In the genomic region with DNA sequence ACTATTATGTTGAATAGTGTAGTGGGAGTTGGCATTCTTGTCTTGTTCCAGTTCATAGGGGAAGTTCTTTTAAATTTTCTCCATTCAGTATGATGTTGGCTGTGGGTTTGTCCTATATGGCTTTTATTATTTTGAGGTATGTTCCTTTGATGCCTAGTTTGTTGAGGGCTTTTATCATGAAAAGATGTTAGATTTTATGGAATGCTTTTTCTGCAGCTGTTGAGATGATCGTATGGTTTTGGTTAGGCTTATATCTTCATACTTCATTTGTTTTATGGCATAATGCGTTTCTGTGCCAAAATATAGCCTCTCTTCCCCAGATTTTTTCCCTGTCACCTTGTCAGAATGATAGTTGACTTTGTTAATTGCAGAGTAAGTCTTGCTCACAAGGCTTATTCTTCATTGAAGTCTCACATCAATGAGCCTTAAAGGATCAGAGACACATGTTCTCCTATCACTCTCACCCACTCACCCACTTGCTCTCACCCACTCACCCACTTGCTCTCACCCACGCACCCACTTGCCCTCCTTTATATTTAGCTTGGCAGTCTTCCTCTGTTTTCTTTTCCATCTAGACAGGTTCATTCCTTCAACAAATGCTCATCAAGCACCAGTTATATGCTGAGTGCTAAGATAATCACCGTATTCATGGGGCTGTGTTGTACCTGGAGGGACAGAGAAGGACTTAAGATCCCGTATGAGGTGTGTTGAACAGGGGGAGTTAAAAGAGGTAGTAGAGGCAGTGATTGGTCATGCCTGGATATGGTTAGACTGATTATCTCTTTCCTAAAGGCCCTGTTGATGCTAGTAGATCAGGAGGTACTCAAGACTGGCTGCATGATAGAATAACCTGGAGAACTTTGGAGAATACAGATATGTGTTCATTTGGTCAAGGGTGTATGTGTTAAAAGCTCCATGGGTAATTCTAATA, we compare ENCODE assay signal across 1 cellular context.
A peak's percentile ranks its signal among the peaks of the same experiment; 100 is the strongest.
TF ChIP-seq lines count a peak whose summit lies in the region.

No MANE protein-coding gene starts in this region.

TF ChIP-seq in HEK293, 187 proteins besides CTCF, POLR2A, EP300 and RAD21 (continued from another document and continues in another):
- TF ChIP-seq, protein P1, sequence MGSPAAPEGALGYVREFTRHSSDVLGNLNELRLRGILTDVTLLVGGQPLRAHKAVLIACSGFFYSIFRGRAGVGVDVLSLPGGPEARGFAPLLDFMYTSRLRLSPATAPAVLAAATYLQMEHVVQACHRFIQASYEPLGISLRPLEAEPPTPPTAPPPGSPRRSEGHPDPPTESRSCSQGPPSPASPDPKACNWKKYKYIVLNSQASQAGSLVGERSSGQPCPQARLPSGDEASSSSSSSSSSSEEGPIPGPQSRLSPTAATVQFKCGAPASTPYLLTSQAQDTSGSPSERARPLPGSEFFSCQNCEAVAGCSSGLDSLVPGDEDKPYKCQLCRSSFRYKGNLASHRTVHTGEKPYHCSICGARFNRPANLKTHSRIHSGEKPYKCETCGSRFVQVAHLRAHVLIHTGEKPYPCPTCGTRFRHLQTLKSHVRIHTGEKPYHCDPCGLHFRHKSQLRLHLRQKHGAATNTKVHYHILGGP (tag by site-specific recombination; IDR thresholded peaks at IDR 0.05), result no peak
- TF ChIP-seq OSR2 (tag by site-specific recombination; IDR thresholded peaks at IDR 0.05), result no peak
- TF ChIP-seq ZNF324 (tag by site-specific recombination; IDR thresholded peaks at IDR 0.05), result no peak
- TF ChIP-seq ZNF843 (tag by site-specific recombination; IDR thresholded peaks at IDR 0.05), result 0 out of 2 replicates have a peak, but pooled peaks have one; percentile 33
- TF ChIP-seq ZBTB20 (tag by site-specific recombination; IDR thresholded peaks at IDR 0.05), result no peak
- TF ChIP-seq, protein P2, sequence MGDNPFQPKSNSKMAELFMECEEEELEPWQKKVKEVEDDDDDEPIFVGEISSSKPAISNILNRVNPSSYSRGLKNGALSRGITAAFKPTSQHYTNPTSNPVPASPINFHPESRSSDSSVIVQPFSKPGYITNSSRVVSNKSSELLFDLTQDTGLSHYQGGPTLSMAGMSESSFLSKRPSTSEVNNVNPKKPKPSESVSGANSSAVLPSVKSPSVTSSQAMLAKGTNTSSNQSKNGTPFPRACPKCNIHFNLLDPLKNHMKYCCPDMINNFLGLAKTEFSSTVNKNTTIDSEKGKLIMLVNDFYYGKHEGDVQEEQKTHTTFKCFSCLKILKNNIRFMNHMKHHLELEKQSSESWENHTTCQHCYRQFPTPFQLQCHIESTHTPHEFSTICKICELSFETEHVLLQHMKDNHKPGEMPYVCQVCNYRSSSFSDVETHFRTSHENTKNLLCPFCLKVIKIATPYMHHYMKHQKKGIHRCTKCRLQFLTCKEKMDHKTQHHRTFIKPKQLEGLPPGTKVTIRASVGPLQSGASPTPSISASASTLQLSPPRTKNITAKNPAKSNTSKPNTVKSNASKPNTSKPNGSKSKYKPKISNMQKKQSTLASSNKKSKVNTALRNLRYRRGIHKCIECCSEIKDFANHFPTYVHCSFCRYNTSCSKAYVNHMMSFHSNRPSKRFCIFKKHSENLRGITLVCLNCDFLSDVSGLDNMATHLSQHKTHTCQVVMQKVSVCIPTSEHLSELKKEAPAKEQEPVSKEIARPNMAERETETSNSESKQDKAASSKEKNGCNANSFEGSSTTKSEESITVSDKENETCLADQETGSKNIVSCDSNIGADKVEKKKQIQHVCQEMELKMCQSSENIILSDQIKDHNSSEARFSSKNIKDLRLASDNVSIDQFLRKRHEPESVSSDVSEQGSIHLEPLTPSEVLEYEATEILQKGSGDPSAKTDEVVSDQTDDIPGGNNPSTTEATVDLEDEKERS (tag by site-specific recombination; IDR thresholded peaks at IDR 0.05), result no peak
- TF ChIP-seq ZNF426 (tag by site-specific recombination; IDR thresholded peaks at IDR 0.05), result no peak
- TF ChIP-seq ZNF768 (tag by site-specific recombination; IDR thresholded peaks at IDR 0.05), result no peak
- TF ChIP-seq, protein P3, sequence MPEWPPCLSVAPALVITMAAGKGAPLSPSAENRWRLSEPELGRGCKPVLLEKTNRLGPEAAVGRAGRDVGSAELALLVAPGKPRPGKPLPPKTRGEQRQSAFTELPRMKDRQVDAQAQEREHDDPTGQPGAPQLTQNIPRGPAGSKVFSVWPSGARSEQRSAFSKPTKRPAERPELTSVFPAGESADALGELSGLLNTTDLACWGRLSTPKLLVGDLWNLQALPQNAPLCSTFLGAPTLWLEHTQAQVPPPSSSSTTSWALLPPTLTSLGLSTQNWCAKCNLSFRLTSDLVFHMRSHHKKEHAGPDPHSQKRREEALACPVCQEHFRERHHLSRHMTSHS (tag by site-specific recombination; IDR thresholded peaks at IDR 0.05), result no peak
- TF ChIP-seq ZNF214 (tag by site-specific recombination; IDR thresholded peaks at IDR 0.05; ENCODE audit: borderline replicate concordance), result no peak
- no peak for TF ChIP-seq RBAK (tag by site-specific recombination; IDR thresholded peaks at IDR 0.05)
- no peak for TF ChIP-seq YY1 (tag by site-specific recombination; IDR thresholded peaks at IDR 0.05)
- TF ChIP-seq ZNF292 (tag by site-specific recombination; IDR thresholded peaks at IDR 0.05; ENCODE audit: borderline replicate concordance, low read depth), result no peak
- TF ChIP-seq EGR2 (tag by site-specific recombination; IDR thresholded peaks at IDR 0.05; ENCODE audit: low read depth), result peak; percentile 99
- TF ChIP-seq ZNF830 (tag by site-specific recombination; IDR thresholded peaks at IDR 0.05; ENCODE audit: low read depth), result no peak
- TF ChIP-seq ZSCAN16 (tag by site-specific recombination; IDR thresholded peaks at IDR 0.05), result no peak
- no peak for TF ChIP-seq ZNF146 (tag by site-specific recombination; IDR thresholded peaks at IDR 0.05)
- no peak for TF ChIP-seq ZNF138 (tag by site-specific recombination; IDR thresholded peaks at IDR 0.05; ENCODE audit: borderline replicate concordance)
- TF ChIP-seq, protein P4, sequence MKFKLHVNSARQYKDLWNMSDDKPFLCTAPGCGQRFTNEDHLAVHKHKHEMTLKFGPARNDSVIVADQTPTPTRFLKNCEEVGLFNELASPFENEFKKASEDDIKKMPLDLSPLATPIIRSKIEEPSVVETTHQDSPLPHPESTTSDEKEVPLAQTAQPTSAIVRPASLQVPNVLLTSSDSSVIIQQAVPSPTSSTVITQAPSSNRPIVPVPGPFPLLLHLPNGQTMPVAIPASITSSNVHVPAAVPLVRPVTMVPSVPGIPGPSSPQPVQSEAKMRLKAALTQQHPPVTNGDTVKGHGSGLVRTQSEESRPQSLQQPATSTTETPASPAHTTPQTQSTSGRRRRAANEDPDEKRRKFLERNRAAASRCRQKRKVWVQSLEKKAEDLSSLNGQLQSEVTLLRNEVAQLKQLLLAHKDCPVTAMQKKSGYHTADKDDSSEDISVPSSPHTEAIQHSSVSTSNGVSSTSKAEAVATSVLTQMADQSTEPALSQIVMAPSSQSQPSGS (tag by site-specific recombination; IDR thresholded peaks at IDR 0.05; ENCODE audit: low read depth), result no peak
- TF ChIP-seq FEZF1 (tag by site-specific recombination; IDR thresholded peaks at IDR 0.05), result 0 out of 2 replicates have a peak, but pooled peaks have one; percentile 17
- TF ChIP-seq, protein P5, sequence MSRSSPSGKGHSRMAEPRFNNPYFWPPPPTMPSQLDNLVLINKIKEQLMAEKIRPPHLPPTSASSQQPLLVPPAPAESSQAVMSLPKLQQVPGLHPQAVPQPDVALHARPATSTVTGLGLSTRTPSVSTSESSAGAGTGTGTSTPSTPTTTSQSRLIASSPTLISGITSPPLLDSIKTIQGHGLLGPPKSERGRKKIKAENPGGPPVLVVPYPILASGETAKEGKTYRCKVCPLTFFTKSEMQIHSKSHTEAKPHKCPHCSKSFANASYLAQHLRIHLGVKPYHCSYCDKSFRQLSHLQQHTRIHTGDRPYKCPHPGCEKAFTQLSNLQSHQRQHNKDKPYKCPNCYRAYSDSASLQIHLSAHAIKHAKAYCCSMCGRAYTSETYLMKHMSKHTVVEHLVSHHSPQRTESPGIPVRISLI (tag by site-specific recombination; IDR thresholded peaks at IDR 0.05), result no peak
- TF ChIP-seq, protein P6, sequence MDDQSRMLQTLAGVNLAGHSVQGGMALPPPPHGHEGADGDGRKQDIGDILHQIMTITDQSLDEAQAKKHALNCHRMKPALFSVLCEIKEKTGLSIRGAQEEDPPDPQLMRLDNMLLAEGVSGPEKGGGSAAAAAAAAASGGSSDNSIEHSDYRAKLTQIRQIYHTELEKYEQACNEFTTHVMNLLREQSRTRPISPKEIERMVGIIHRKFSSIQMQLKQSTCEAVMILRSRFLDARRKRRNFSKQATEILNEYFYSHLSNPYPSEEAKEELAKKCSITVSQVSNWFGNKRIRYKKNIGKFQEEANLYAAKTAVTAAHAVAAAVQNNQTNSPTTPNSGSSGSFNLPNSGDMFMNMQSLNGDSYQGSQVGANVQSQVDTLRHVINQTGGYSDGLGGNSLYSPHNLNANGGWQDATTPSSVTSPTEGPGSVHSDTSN (CRISPR knock-in tag; IDR thresholded peaks at IDR 0.05), result no peak
- TF ChIP-seq ZNF677 (tag by site-specific recombination; IDR thresholded peaks at IDR 0.05), result no peak
- no peak for TF ChIP-seq ZNF529 (tag by site-specific recombination; IDR thresholded peaks at IDR 0.05; ENCODE audit: insufficient replicate concordance)
- no peak for TF ChIP-seq ZNF169 (tag by site-specific recombination; IDR thresholded peaks at IDR 0.05)
- TF ChIP-seq, protein P7, sequence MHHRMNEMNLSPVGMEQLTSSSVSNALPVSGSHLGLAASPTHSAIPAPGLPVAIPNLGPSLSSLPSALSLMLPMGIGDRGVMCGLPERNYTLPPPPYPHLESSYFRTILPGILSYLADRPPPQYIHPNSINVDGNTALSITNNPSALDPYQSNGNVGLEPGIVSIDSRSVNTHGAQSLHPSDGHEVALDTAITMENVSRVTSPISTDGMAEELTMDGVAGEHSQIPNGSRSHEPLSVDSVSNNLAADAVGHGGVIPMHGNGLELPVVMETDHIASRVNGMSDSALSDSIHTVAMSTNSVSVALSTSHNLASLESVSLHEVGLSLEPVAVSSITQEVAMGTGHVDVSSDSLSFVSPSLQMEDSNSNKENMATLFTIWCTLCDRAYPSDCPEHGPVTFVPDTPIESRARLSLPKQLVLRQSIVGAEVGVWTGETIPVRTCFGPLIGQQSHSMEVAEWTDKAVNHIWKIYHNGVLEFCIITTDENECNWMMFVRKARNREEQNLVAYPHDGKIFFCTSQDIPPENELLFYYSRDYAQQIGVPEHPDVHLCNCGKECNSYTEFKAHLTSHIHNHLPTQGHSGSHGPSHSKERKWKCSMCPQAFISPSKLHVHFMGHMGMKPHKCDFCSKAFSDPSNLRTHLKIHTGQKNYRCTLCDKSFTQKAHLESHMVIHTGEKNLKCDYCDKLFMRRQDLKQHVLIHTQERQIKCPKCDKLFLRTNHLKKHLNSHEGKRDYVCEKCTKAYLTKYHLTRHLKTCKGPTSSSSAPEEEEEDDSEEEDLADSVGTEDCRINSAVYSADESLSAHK (tag by site-specific recombination; IDR thresholded peaks at IDR 0.05), result no peak
- TF ChIP-seq PRDM1 (tag by site-specific recombination; IDR thresholded peaks at IDR 0.05), result peak; percentile 84
- TF ChIP-seq ZBTB48 (tag by site-specific recombination; IDR thresholded peaks at IDR 0.05), result no peak
- no peak for TF ChIP-seq ZNF701 (tag by site-specific recombination; IDR thresholded peaks at IDR 0.05)
- TF ChIP-seq, protein P8, sequence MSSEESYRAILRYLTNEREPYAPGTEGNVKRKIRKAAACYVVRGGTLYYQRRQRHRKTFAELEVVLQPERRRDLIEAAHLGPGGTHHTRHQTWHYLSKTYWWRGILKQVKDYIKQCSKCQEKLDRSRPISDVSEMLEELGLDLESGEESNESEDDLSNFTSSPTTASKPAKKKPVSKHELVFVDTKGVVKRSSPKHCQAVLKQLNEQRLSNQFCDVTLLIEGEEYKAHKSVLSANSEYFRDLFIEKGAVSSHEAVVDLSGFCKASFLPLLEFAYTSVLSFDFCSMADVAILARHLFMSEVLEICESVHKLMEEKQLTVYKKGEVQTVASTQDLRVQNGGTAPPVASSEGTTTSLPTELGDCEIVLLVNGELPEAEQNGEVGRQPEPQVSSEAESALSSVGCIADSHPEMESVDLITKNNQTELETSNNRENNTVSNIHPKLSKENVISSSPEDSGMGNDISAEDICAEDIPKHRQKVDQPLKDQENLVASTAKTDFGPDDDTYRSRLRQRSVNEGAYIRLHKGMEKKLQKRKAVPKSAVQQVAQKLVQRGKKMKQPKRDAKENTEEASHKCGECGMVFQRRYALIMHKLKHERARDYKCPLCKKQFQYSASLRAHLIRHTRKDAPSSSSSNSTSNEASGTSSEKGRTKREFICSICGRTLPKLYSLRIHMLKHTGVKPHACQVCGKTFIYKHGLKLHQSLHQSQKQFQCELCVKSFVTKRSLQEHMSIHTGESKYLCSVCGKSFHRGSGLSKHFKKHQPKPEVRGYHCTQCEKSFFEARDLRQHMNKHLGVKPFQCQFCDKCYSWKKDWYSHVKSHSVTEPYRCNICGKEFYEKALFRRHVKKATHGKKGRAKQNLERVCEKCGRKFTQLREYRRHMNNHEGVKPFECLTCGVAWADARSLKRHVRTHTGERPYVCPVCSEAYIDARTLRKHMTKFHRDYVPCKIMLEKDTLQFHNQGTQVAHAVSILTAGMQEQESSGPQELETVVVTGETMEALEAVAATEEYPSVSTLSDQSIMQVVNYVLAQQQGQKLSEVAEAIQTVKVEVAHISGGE (tag by site-specific recombination; conservative IDR thresholded peaks at IDR 0.05; ENCODE audit: low read depth), result no peak
- TF ChIP-seq ZNF133 (tag by site-specific recombination; IDR thresholded peaks at IDR 0.05), result no peak
- no peak for TF ChIP-seq ZNF24 (tag by site-specific recombination; IDR thresholded peaks at IDR 0.05)
- TF ChIP-seq ZNF544 (tag by site-specific recombination; IDR thresholded peaks at IDR 0.05), result no peak
- TF ChIP-seq, protein P9, sequence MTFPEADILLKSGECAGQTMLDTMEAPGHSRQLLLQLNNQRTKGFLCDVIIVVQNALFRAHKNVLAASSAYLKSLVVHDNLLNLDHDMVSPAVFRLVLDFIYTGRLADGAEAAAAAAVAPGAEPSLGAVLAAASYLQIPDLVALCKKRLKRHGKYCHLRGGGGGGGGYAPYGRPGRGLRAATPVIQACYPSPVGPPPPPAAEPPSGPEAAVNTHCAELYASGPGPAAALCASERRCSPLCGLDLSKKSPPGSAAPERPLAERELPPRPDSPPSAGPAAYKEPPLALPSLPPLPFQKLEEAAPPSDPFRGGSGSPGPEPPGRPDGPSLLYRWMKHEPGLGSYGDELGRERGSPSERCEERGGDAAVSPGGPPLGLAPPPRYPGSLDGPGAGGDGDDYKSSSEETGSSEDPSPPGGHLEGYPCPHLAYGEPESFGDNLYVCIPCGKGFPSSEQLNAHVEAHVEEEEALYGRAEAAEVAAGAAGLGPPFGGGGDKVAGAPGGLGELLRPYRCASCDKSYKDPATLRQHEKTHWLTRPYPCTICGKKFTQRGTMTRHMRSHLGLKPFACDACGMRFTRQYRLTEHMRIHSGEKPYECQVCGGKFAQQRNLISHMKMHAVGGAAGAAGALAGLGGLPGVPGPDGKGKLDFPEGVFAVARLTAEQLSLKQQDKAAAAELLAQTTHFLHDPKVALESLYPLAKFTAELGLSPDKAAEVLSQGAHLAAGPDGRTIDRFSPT (tag by site-specific recombination; IDR thresholded peaks at IDR 0.05), result no peak
- TF ChIP-seq SCRT2 (tag by site-specific recombination; IDR thresholded peaks at IDR 0.05), result no peak
- TF ChIP-seq, protein P10, sequence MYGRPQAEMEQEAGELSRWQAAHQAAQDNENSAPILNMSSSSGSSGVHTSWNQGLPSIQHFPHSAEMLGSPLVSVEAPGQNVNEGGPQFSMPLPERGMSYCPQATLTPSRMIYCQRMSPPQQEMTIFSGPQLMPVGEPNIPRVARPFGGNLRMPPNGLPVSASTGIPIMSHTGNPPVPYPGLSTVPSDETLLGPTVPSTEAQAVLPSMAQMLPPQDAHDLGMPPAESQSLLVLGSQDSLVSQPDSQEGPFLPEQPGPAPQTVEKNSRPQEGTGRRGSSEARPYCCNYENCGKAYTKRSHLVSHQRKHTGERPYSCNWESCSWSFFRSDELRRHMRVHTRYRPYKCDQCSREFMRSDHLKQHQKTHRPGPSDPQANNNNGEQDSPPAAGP (tag by site-specific recombination; IDR thresholded peaks at IDR 0.05), result no peak
- TF ChIP-seq HOXD13 (CRISPR knock-in tag; IDR thresholded peaks at IDR 0.05; ENCODE audit: borderline replicate concordance), result no peak
